Comparison of ENCODE assay signal across 16 cellular contexts in the genomic region with DNA sequence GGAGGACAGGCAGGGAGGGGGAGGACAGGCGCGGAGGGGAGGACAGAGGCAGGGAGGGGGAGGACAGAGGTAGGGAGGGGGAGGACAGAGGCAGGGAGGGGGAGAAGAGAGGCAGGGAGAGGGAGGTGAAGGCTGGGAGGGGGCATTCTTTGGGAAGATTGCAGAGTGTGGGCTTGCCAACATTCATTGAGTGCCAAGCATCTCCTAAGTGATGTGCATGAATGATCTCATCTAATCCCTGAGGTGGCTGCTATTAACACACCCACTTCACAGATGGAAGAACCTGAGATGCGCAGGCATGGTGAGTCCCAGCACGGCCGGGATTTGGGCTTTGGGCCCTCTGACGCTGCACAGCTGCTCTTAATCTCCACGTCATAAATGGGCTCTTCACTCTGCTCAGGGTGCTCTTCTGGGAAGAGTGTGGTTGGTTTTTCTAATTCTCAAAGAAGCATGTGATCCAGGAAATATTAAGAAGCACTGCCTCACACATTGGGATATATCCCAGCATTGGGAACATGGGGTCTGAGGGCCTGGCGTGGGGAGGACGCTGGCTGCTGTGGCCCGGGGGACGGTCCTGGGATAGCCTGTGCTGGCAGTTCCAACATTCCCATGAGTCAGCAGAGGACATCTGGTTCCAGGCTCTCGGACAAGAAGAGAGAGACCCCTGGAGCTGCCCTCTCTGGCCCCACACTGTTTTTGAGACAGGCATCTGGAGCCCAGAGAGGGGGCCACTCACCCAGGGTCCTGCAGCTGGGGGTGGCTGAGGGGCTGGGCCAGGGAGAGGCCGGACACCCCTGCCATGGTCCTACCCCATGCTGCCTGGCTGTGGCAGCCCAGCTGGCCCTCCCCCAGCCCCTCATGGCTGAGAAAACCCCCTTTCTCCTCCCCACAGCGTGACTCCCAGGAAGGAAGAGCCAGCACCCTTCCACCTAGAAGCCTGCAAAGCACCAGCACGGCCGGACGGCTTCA. TPM values are rescaled to one million over a fixed set of nuclear protein-coding genes. Genes with fewer than 3 reads are reported as not detected.
DNase-seq lines count a peak whose midpoint lies in the region; ATAC-seq, FAIRE-seq and TF ChIP-seq lines count a peak whose summit lies in the region.
"Had no signal": no experiment of that assay in that cellular context is flagged by ENCODE, and none has a peak within 500 bp of the region (broad histone marks: within the 10 kb centered on the region; RNA-seq: fewer than 3 reads in every experiment).

No MANE protein-coding gene starts in this region.

- in situ Hi-C loops in HepG2 (cut with HindIII; ENCODE audit: extremely low pct_ligation_motif_present, low pct_unique_long_range_greater_than_20kb) = no loop called here

- TF ChIP-seq EP300 in HepG2 (IDR thresholded peaks at IDR 0.05; ENCODE audit: low read depth in 2 of 2, low read length in 2 of 2) = no peak
- TF ChIP-seq EP300 in HepG2 (CRISPR knock-in tag; IDR thresholded peaks at IDR 0.05; ENCODE audit: borderline replicate concordance) = no peak

- no peaks in the 10 kb centered on the region; a peak in 1 of 5 replicates for H3K27me3 ChIP-seq in HepG2 (ENCODE audit: control insufficient read depth in 1 of 2, insufficient read depth in 2 of 2, low read length in 2 of 2)
- H3K27me3 ChIP-seq: testis had no signal

- ATAC-seq in esophagus mucosa (peak; percentile 17), HepG2 (no peak; the same call in 2 of the 3 replicates), HG02970 (IDR thresholded peaks at IDR 0.05; ENCODE audit: low FRiP score, unreplicated experiment) (no peak)
- peak; percentile 36 for ATAC-seq in stimulated activated memory B cell treated with anti-CD40 and anti-IgM and Interleukin-4, amounts not matched to agents 10 μg/mL and 1 μg/mL and 100 μg/mL, for 72 hours
- ATAC-seq: GM23338 had no signal

- H3K4me3 ChIP-seq in HepG2 (replicated peaks in 1 of 3; ENCODE audit: insufficient read depth in 1 of 3, low read depth in 2 of 3, low read length in 3 of 3) = no peak overlapping the region
- H3K4me3 ChIP-seq: GM23338, testis had no signal

- H4K20me1 ChIP-seq in HepG2 (ENCODE audit: insufficient read depth, low read length) = no peaks in the 10 kb centered on the region

- intact Hi-C loops in HepG2 (cut with micrococcal nuclease; ENCODE audit: unreplicated experiment) = no loop called here

- H3K4me2 ChIP-seq in HepG2 (ENCODE audit: low read depth, low read length) = no peak overlapping the region
- H3K4me2 ChIP-seq: GM23338 had no signal

- H3K36me3 Mint-ChIP-seq in stimulated activated memory B cell treated with anti-CD40 and anti-IgM and Interleukin-4, amounts not matched to agents 10 μg/mL and 1 μg/mL and 100 μg/mL, for 72 hours = no peaks in the 10 kb centered on the region
- H3K36me3 Mint-ChIP-seq: CD14-positive monocyte had no signal

- no peak for TF ChIP-seq CTCF in HepG2 (CRISPR knock-in tag; IDR thresholded peaks at IDR 0.05)

- no peaks in the 10 kb centered on the region for H3K4me1 Mint-ChIP-seq in stimulated activated memory B cell treated with anti-CD40 and anti-IgM and Interleukin-4, amounts not matched to agents 10 μg/mL and 1 μg/mL and 100 μg/mL, for 72 hours
- H3K4me1 Mint-ChIP-seq: CD14-positive monocyte had no signal

- H3K27ac Mint-ChIP-seq in stimulated activated memory B cell treated with anti-CD40 and anti-IgM and Interleukin-4, amounts not matched to agents 10 μg/mL and 1 μg/mL and 100 μg/mL, for 72 hours = no peak overlapping the region
- H3K27ac Mint-ChIP-seq: activated T-cell treated with anti-CD3 and anti-CD28 coated beads, Interleukin-2, amount 50 U/mL, for 24 hours; GM23338 had no signal

- H3K79me2 ChIP-seq in HepG2 (ENCODE audit: insufficient read depth, low read length) = no peaks in the 10 kb centered on the region

- POLR2A ChIA-PET in HepG2 (lab: Yijun Ruan, JAX) = interaction anchor here (2.8 kb wide), 1 partner anchor 135 kb away, joined by 19 read pairs; the partner anchor contains the start of gene RASD1

- CTCF ChIA-PET in HepG2 (lab: Yijun Ruan, JAX; ENCODE audit: low intra/inter-chr PET ratio, low total read pairs) = no interaction called here

- peaks cover 22% of the 10 kb centered on the region for H3K4me1 ChIP-seq in HepG2 (ENCODE audit: insufficient read depth, low read length)

- H2AFZ ChIP-seq in HepG2 (ENCODE audit: low read length) = no peak overlapping the region
- H2AFZ ChIP-seq: GM23338 had no signal

- no TSS peak for BruUV-seq in HepG2 (replicated peaks; lab: Mats Ljungman, UMichigan)

- no peak overlapping the region for H3K27ac ChIP-seq in HepG2 (ENCODE audit: extremely low read length, insufficient read depth, low read length)
- H3K27ac ChIP-seq: 22Rv1, epithelial cell of prostate had no signal

- no peak overlapping the region for H3K9ac ChIP-seq in HepG2 (ENCODE audit: insufficient read depth, low read depth, low read length)

- H3K27me3 Mint-ChIP-seq in stimulated activated memory B cell treated with anti-CD40 and anti-IgM and Interleukin-4, amounts not matched to agents 10 μg/mL and 1 μg/mL and 100 μg/mL, for 72 hours = peaks cover 76% of the 10 kb centered on the region
- H3K27me3 Mint-ChIP-seq: activated T-cell treated with anti-CD3 and anti-CD28 coated beads, Interleukin-2, amount 50 U/mL, for 24 hours had no signal

- DNase-seq in DMS53 (lab: John Stamatoyannopoulos, UW) (peak; percentile 51), DMS53 treated with DMSO at 0.1 percent for 48 hours (lab: John Stamatoyannopoulos, UW; ENCODE audit: unreplicated experiment) (no peak), HepG2 (ENCODE audit: low spot score) (no peak), RCC 7860 (ENCODE audit: low spot score) (no peak), SIG-M5 (lab: John Stamatoyannopoulos, UW) (no peak)
- DNase-seq: activated T-cell treated with anti-CD3 and anti-CD28 coated beads, Interleukin-2, amount 50 U/mL, for 24 hours; Kasumi-1; stimulated activated CD4-positive, alpha-beta T cell treated with anti-CD3 and anti-CD28 coated beads, Interleukin-1b, Interleukin-23, amount 100 ng/mL, for 48 hours; testis had no signal

- TF ChIP-seq RAD21 in HepG2 (CRISPR knock-in tag; IDR thresholded peaks at IDR 0.05) = no peak

- no peak for TF ChIP-seq POLR2A in HepG2 (IDR thresholded peaks at IDR 0.05; ENCODE audit: insufficient read depth in 1 of 2, low read depth in 2 of 2, low read length in 2 of 2)

- H3K9me3 ChIP-seq in HepG2 (ENCODE audit: low read length) = no peaks in the 10 kb centered on the region
- H3K9me3 ChIP-seq: testis had no signal

- peaks cover 12% of the 10 kb centered on the region for H3K9me3 Mint-ChIP-seq in stimulated activated memory B cell treated with anti-CD40 and anti-IgM and Interleukin-4, amounts not matched to agents 10 μg/mL and 1 μg/mL and 100 μg/mL, for 72 hours

- FAIRE-seq in HepG2 (lab: Jason Lieb, UNC) (no peak), RCC 7860 (lab: Jason Lieb, UNC) (no peak)

- no peaks in the 10 kb centered on the region for H3K36me3 ChIP-seq in HepG2 (replicated peaks in 1 of 2; ENCODE audit: control insufficient read depth in 1 of 2, insufficient read depth in 2 of 2, low read length in 2 of 2)

- 67% methylated on average over 13 of the region's 17 CpGs for WGBS in HepG2 (ENCODE audit: low lambda C conversion rate)

- no peak overlapping the region for H3K4me3 Mint-ChIP-seq in stimulated activated memory B cell treated with anti-CD40 and anti-IgM and Interleukin-4, amounts not matched to agents 10 μg/mL and 1 μg/mL and 100 μg/mL, for 72 hours
- H3K4me3 Mint-ChIP-seq: activated T-cell treated with anti-CD3 and anti-CD28 coated beads, Interleukin-2, amount 50 U/mL, for 24 hours; CD14-positive monocyte; GM23338 had no signal

TF ChIP-seq in HepG2, 621 proteins besides CTCF, POLR2A, EP300 and RAD21:
- TF ChIP-seq ZNF605 (CRISPR knock-in tag; IDR thresholded peaks at IDR 0.05) = no peak
- peak; percentile 19; the same call in 1 of the 2 replicates for TF ChIP-seq CREB1 (IDR thresholded peaks at IDR 0.05)
- TF ChIP-seq CREB1 (CRISPR knock-in tag; IDR thresholded peaks at IDR 0.05) = no peak
- peak; percentile 87 for TF ChIP-seq ZNF205 (CRISPR knock-in tag; IDR thresholded peaks at IDR 0.05)
TF ChIP-seq in HepG2: peak in this region for 2.

RNA-seq across cellular contexts. Expression of gene NT5M, which starts 58.7 kb away (rescaled TPM):
- 0.64 TPM for total RNA-seq in esophagus mucosa
- 0.55 and 0.63 TPM in 2 replicates for total RNA-seq in HepG2 (2016; rRNA removed; fragmentation: Illumina TruSeq; extraction: Trizol)
- total RNA-seq in HepG2 (2016; cell fraction: cytosol; rRNA removed; fragmentation: Illumina TruSeq; extraction: Trizol; ENCODE audit: low read depth) = 1.7 and 2.0 TPM in 2 replicates
- total RNA-seq in HepG2 (2016; cell fraction: insoluble cytoplasmic fraction; rRNA removed; fragmentation: Illumina TruSeq; extraction: Trizol) = 0.46 and 0.50 TPM in 2 replicates
- 1.5 and 2.3 TPM in 2 replicates for total RNA-seq in HepG2 (2016; cell fraction: membrane; rRNA removed; fragmentation: Illumina TruSeq; extraction: Trizol)
- total RNA-seq in HepG2 (2016; cell fraction: nucleus; rRNA removed; fragmentation: Illumina TruSeq; extraction: Trizol) = not detected in 2 replicates
- 0.78 and 1.0 TPM in 2 replicates for polyA plus RNA-seq in HepG2 (2011; rRNA removed)
- polyA plus RNA-seq in HepG2 (2011; cell fraction: cytosol; rRNA removed) = 0.54 and 1.2 TPM in 2 replicates
- 2.0 and 2.4 TPM in 2 replicates for polyA plus RNA-seq in HepG2 (2011; cell fraction: nucleus; rRNA removed)
- polyA plus RNA-seq in HepG2 (2012) = 1.1 and 1.2 TPM in 2 replicates
- 1.7 and 1.9 TPM in 2 replicates for polyA plus RNA-seq in HepG2 (2016; cell fraction: cytosol; fragmentation: Illumina TruSeq; extraction: Trizol; ENCODE audit: low read depth)
- 0.56 and 0.79 TPM in 2 replicates for polyA plus RNA-seq in HepG2 (2016; cell fraction: insoluble cytoplasmic fraction; fragmentation: Illumina TruSeq; extraction: Trizol; ENCODE audit: low read depth)
- polyA plus RNA-seq in HepG2 (2016; cell fraction: membrane; fragmentation: Illumina TruSeq; extraction: Trizol; ENCODE audit: low read depth) = 1.4 and 1.5 TPM in 2 replicates
- 0.63 and 0.85 TPM in 2 replicates for polyA plus RNA-seq in HepG2 (2016; cell fraction: nucleus; fragmentation: Illumina TruSeq; extraction: Trizol; ENCODE audit: insufficient read depth, low read depth)
- polyA minus RNA-seq in HepG2 (2011; rRNA and poly(A)+ RNA removed; ENCODE audit: low replicate concordance) = 1.1 and 2.2 TPM in 2 replicates
- 1.2 TPM in 1 of 2 replicates, not detected in the other for polyA minus RNA-seq in HepG2 (2011; cell fraction: cytosol; rRNA and poly(A)+ RNA removed)
- not detected in 2 replicates for polyA minus RNA-seq in HepG2 (2011; cell fraction: nucleus; rRNA and poly(A)+ RNA removed)

Comparison
In these comparisons a context has a peak if more than half of its experiments do, and no peak if none do; other contexts are left out.
1. ATAC-seq: peak in esophagus mucosa (single experiment) and stimulated activated memory B cell treated with anti-CD40 and anti-IgM and Interleukin-4, amounts not matched to agents 10 μg/mL and 1 μg/mL and 100 μg/mL, for 72 hours (single experiment); none in HepG2 (single experiment) and HG02970 (single experiment).